Comparison of ENCODE assay signal across 28 cellular contexts in the genomic region with DNA sequence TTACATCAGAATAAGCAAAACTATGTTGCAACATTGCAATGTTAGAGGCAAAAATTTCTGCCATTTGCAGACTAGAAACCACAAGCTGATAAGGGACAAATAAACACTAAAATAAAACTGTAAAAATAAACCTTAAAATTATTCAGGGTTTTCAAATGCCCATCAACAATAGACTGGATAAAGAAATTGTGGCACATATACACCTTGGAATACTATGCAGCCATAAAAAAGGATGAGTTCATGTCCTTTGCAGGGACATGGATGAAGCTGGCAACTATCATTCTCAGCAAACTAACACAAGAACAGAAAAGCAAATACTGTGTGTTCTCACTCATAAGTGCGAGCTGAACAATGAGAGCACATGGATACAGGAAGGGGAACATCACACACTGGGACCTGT.
"Had no signal": no experiment of that assay in that cellular context is flagged by ENCODE, and none has a peak within 500 bp of the region (broad histone marks: within the 10 kb centered on the region; RNA-seq: fewer than 3 reads in every experiment).

No MANE protein-coding gene starts in this region.

- H3K79me2 ChIP-seq: parathyroid adenoma had no signal

- H3K4me3 ChIP-seq: neural progenitor cell, ovary, psoas muscle, skin epidermis, smooth muscle cell, spleen, suprapubic skin, testis, tibial artery, transverse colon, upper lobe of right lung, vagina had no signal

- H3K4me2 ChIP-seq: neural progenitor cell, smooth muscle cell had no signal

- DNase-seq: natural killer cell; occipital lobe; ovary; posterior cingulate gyrus; psoas muscle; right cardiac atrium; spleen; stimulated activated CD4-positive, alpha-beta T cell treated with anti-CD3 and anti-CD28 coated beads, Interleukin-12 subunit alpha, Interleukin-12 subunit beta, amount 100 ng/mL, for 4 hours; stimulated activated CD4-positive, alpha-beta T cell treated with anti-CD3 and anti-CD28 coated beads, Interleukin-1b, Interleukin-23, amount 100 ng/mL, for 48 hours; stimulated activated CD4-positive, alpha-beta T cell treated with anti-CD3 and anti-CD28 coated beads, Interleukin-4, amount 100 ng/mL, for 1 hour; stimulated activated CD4-positive, alpha-beta T cell treated with anti-CD3 and anti-CD28 coated beads, Interleukin-4, amount 100 ng/mL, for 4 hours; stimulated activated CD8-positive, alpha-beta memory T cell treated with anti-CD3 and anti-CD28 coated beads, Interleukin-4, amount 100 ng/mL, for 48 hours; stimulated activated naive CD4-positive, alpha-beta T cell; stimulated activated naive CD8-positive, alpha-beta T cell treated with anti-CD3 and anti-CD28 coated beads, Interleukin-15, amount 100 ng/mL, for 72 hours; stimulated activated naive CD8-positive, alpha-beta T cell treated with anti-CD3 and anti-CD28 coated beads, Interleukin-15, Interleukin-2, amounts not matched to agents 100 U/mL and 50 U/mL, for 24 hours; substantia nigra; testis; tibial artery; transverse colon; upper lobe of right lung had no signal

- ATAC-seq: natural killer cell; psoas muscle; right cardiac atrium; sciatic nerve; stimulated activated memory B cell treated with anti-CD40 and anti-IgM and Interleukin-4, amounts not matched to agents 10 μg/mL and 1 μg/mL and 100 μg/mL, for 72 hours; stimulated activated naive CD8-positive, alpha-beta T cell treated with anti-CD3 and anti-CD28 coated beads, Interleukin-15, amount 100 ng/mL, for 72 hours; stimulated activated naive CD8-positive, alpha-beta T cell treated with anti-CD3 and anti-CD28 coated beads, Interleukin-15, Interleukin-2, amounts not matched to agents 100 U/mL and 50 U/mL, for 24 hours; upper lobe of right lung had no signal

- H3K36me3 ChIP-seq: neural progenitor cell, ovary, spleen, suprapubic skin, tibial artery, transverse colon, upper lobe of right lung, vagina had no signal

- H3K27me3 ChIP-seq: neural progenitor cell, ovary, spleen, suprapubic skin, testis, tibial artery, transverse colon, upper lobe of right lung, vagina had no signal

- H3K9ac ChIP-seq: neural progenitor cell, parathyroid adenoma had no signal

- H2AFZ ChIP-seq: neural progenitor cell, parathyroid adenoma had no signal

- H3K4me1 ChIP-seq: neural progenitor cell, parathyroid adenoma, psoas muscle, spleen, suprapubic skin, testis, transverse colon, upper lobe of right lung, vagina had no signal

- H3K9me3 ChIP-seq: ovary, psoas muscle, suprapubic skin, testis, transverse colon, upper lobe of right lung, vagina had no signal

- H3K27ac ChIP-seq: neural progenitor cell, ovary, parathyroid adenoma, psoas muscle, skin epidermis, spleen, suprapubic skin, testis, tibial artery, transverse colon, upper lobe of right lung, vagina had no signal
